In the genomic region with DNA sequence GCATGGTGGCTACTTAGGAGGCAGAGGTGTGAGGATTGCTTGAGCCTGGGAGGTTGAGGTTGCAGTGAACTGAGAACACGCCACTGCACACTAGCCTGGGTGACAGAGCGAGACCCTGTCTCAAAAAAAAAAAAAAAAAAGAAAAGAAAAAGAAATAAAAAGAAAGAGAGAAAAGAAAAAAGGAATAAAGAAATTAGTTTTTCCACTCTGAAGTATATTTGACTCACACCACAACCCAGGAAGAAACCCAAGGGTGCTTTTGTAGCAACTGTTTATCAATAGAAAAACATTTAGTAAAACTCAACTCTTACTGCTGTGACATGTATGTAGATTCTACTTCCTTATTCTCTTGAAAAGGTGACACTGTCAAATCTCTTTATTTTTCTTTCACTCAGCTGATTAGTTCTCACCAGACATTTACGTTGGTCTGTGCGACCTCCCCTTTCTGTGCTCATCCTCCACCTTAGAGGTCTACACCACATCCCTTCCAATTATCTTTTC, we compare ENCODE assay signal across 16 cellular contexts. TPM values are rescaled to one million over a fixed set of nuclear protein-coding genes. Genes with fewer than 3 reads are reported as not detected.
DNase-seq lines count a peak whose midpoint lies in the region; ATAC-seq and TF ChIP-seq lines count a peak whose summit lies in the region.
"Had no signal": no experiment of that assay in that cellular context is flagged by ENCODE, and none has a peak within 500 bp of the region (broad histone marks: within the 10 kb centered on the region; RNA-seq: fewer than 3 reads in every experiment).

No MANE protein-coding gene starts in this region.

- H3K79me2 ChIP-seq in mammary epithelial cell (ENCODE audit: insufficient read depth, low read length): no peaks in the 10 kb centered on the region

- H3K4me1 ChIP-seq in mammary epithelial cell (ENCODE audit: insufficient read depth, low read length): peaks cover 31% of the 10 kb centered on the region
- H3K4me1 ChIP-seq: BE2C had no signal

- H3K4me3 ChIP-seq in GM06990 (replicated peaks; ENCODE audit: low read depth, low read length): no peak overlapping the region
- H3K4me3 ChIP-seq in mammary epithelial cell (replicated peaks in 1 of 3; ENCODE audit: insufficient read depth in 1 of 3, low read depth in 2 of 3, low read length in 3 of 3): no peak overlapping the region
- no peak overlapping the region for H3K4me3 ChIP-seq in MG63
- H3K4me3 ChIP-seq: gastroesophageal sphincter had no signal

- dilution Hi-C loops in mammary epithelial cell (cut with HindIII; ENCODE audit: low sequenced_read_pairs): no loop called here

- TF ChIP-seq CTCF in GM06990 (IDR thresholded peaks at IDR 0.05; ENCODE audit: insufficient read depth, low read length, poor library complexity, severe bottlenecking) (no peak), mammary epithelial cell (conservative IDR thresholded peaks at IDR 0.05 in 1 of 2, IDR thresholded peaks at IDR 0.05 in 1 of 2; ENCODE audit: extremely low read depth in 1 of 2, insufficient read depth in 1 of 2, low read depth in 1 of 2, low read length in 2 of 2) (no peak)

- DNase-seq in GM06990 (ENCODE audit: extremely low read depth, insufficient read length) (peak; percentile 67), mammary epithelial cell (no peak), NCI-H146 (lab: John Stamatoyannopoulos, UW) (no peak), MG63 (no peak), activated gamma-delta T cell treated with Interleukin-2 at 50 U/mL for 16 hours (no peak)
- DNase-seq: activated CD8-positive, alpha-beta memory T cell treated with anti-CD3 and anti-CD28 coated beads for 24 hours; activated naive CD8-positive, alpha-beta T cell treated with anti-CD3 and anti-CD28 coated beads, Interleukin-2, amount 10 ng/mL, durations not matched to agents 7 days and 5 days; BE2C; dermis blood vessel endothelial cell; kidney glomerular epithelial cell; NCI-H1694 treated with DMSO at 0.1 percent for 48 hours; occipital lobe had no signal

- BruUV-seq in mammary epithelial cell (replicated peaks; lab: Mats Ljungman, UMichigan): no TSS peak

- intact Hi-C loops in mammary epithelial cell (cut with micrococcal nuclease): no loop called here

- H3K27me3 ChIP-seq in GM06990 (replicated peaks; ENCODE audit: control insufficient read depth, insufficient read depth, low read length) (no peaks in the 10 kb centered on the region), mammary epithelial cell (ENCODE audit: insufficient read depth, low read length) (no peaks in the 10 kb centered on the region), MG63 (no peaks in the 10 kb centered on the region)
- H3K27me3 ChIP-seq: BE2C, gastroesophageal sphincter had no signal

- no peaks in the 10 kb centered on the region for H4K20me1 ChIP-seq in mammary epithelial cell (ENCODE audit: insufficient read depth, low read length)

- peak overlapping the region; percentile 19 for H3K27ac ChIP-seq in mammary epithelial cell (ENCODE audit: insufficient read depth, low read depth, low read length)
- H3K27ac ChIP-seq: gastroesophageal sphincter had no signal

- H3K36me3 ChIP-seq in GM06990 (ENCODE audit: control insufficient read depth, insufficient read depth, low read length): no peaks in the 10 kb centered on the region
- H3K36me3 ChIP-seq in mammary epithelial cell (ENCODE audit: insufficient read depth, low read length): no peaks in the 10 kb centered on the region
- no peaks in the 10 kb centered on the region for H3K36me3 ChIP-seq in MG63
- H3K36me3 ChIP-seq: BE2C, gastroesophageal sphincter had no signal

- no peaks in the 10 kb centered on the region for H3K9me3 ChIP-seq in mammary epithelial cell (replicated peaks; ENCODE audit: insufficient read depth, low read length)
- no peaks in the 10 kb centered on the region for H3K9me3 ChIP-seq in MG63
- H3K9me3 ChIP-seq: BE2C, gastroesophageal sphincter had no signal

- in situ Hi-C loops in mammary epithelial cell (cut with MboI; ENCODE audit: low sequenced_read_pairs in 2 of 2): no loop called here

- no peak overlapping the region for H3K9ac ChIP-seq in mammary epithelial cell (ENCODE audit: insufficient read depth, low read length)

- WGBS in mammary epithelial cell (ENCODE audit: low coverage, missing lambda C conversion rate): 100% methylated on average over 2 of the region's 4 CpGs

- no peak overlapping the region for H3K4me2 ChIP-seq in mammary epithelial cell (ENCODE audit: insufficient read depth, low read depth, low read length)

- CTCF ChIA-PET in mammary epithelial cell (lab: Charles Lee; ENCODE audit: low non-redundant PET): no interaction called here

- peak; percentile 42 for ATAC-seq in GM19395 (IDR thresholded peaks at IDR 0.05; ENCODE audit: unreplicated experiment)
- ATAC-seq in HG03565 (IDR thresholded peaks at IDR 0.05; ENCODE audit: unreplicated experiment): peak; percentile 23
- no peak for ATAC-seq in GM18873 (IDR thresholded peaks at IDR 0.05; ENCODE audit: low FRiP score, unreplicated experiment)
- ATAC-seq: gastroesophageal sphincter had no signal

- H2AFZ ChIP-seq in mammary epithelial cell (ENCODE audit: low read depth, low read length): no peak overlapping the region

RNA-seq across cellular contexts. Expression of a gene that starts 39.4 kb away (rescaled TPM):
- total RNA-seq in mammary epithelial cell: 10 to 100 TPM; 17.3 to 34.4 TPM
- polyA plus RNA-seq in mammary epithelial cell: 6.4 TPM
- 56.2 TPM for polyA minus RNA-seq in mammary epithelial cell
- total RNA-seq in MG63 (2014; rRNA removed; shearing (Covaris generic); ENCODE audit: low replicate concordance): 7.4 and 14.0 TPM in 2 replicates
